8 cellular contexts compared by ENCODE assay signal in the genomic region with DNA sequence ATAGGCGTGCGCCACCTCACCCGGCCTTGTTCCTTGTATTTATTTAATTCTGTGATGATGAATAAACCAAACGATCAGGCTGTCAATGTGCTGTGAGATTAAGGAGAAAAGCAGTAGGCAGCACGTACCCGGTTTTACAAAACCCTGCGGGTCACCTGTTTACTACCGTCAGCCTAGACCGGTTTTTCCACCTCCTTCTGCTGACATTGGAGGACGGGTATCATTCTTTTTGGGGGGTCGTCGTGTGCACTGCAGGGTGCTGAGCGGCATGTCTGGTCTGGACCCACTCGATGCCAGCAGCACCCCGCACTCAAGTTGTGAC. TPM values are rescaled to one million over a fixed set of nuclear protein-coding genes. Genes with fewer than 3 reads are reported as not detected.
DNase-seq lines count a peak whose midpoint lies in the region; ATAC-seq and TF ChIP-seq lines count a peak whose summit lies in the region.

No MANE protein-coding gene starts in this region.

- peaks cover 32% of the 10 kb centered on the region for H3K4me1 Mint-ChIP-seq in activated CD4-positive, alpha-beta T cell treated with anti-CD3 and anti-CD28 coated beads, Interleukin-2, amount 10 ng/mL, durations not matched to agents 24 days and 14 days
- peaks cover 37% of the 10 kb centered on the region for H3K4me1 Mint-ChIP-seq in activated CD8-positive, alpha-beta T cell treated with anti-CD3 and anti-CD28 coated beads for 36 hours (ENCODE audit: low read depth)

- H3K4me3 Mint-ChIP-seq in activated CD4-positive, alpha-beta T cell treated with anti-CD3 and anti-CD28 coated beads, Interleukin-2, amount 10 ng/mL, durations not matched to agents 24 days and 14 days, result peak overlapping the region; percentile 76
- H3K4me3 Mint-ChIP-seq in activated CD8-positive, alpha-beta T cell treated with anti-CD3 and anti-CD28 coated beads for 36 hours, result peak overlapping the region; percentile 71

- H3K9me3 Mint-ChIP-seq in activated CD4-positive, alpha-beta T cell treated with anti-CD3 and anti-CD28 coated beads, Interleukin-2, amount 10 ng/mL, durations not matched to agents 24 days and 14 days, result no peaks in the 10 kb centered on the region
- H3K9me3 Mint-ChIP-seq in activated CD8-positive, alpha-beta T cell treated with anti-CD3 and anti-CD28 coated beads for 36 hours, result no peaks in the 10 kb centered on the region

- H3K36me3 ChIP-seq in iPS-15b (ENCODE audit: control insufficient read depth, insufficient read depth, low read length) (peaks cover 23% of the 10 kb centered on the region), stomach smooth muscle (ENCODE audit: control insufficient read depth in 2 of 2, insufficient read depth in 2 of 2, low read length in 2 of 2) (no peaks in the 10 kb centered on the region)

- DNase-seq in activated CD4-positive, alpha-beta T cell treated with anti-CD3 and anti-CD28 coated beads, Interleukin-2, amount 10 ng/mL, durations not matched to agents 24 days and 14 days, result no peak
- no peak for DNase-seq in activated CD4-positive, alpha-beta T cell treated with anti-CD3 and anti-CD28 coated beads, Interleukin-2, amount 50 U/mL, for 4 hours
- no peak for DNase-seq in activated CD8-positive, alpha-beta T cell treated with anti-CD3 and anti-CD28 coated beads for 36 hours
- DNase-seq in activated gamma-delta T cell (lab: John Stamatoyannopoulos, UW) (no peak), mucosa of gallbladder (ENCODE audit: low spot score) (no peak)

- peak overlapping the region; percentile 81 for H3K27ac Mint-ChIP-seq in activated CD4-positive, alpha-beta T cell treated with anti-CD3 and anti-CD28 coated beads, Interleukin-2, amount 10 ng/mL, durations not matched to agents 24 days and 14 days
- peak overlapping the region; percentile 71 for H3K27ac Mint-ChIP-seq in activated CD8-positive, alpha-beta T cell treated with anti-CD3 and anti-CD28 coated beads for 36 hours

- peaks cover 4% of the 10 kb centered on the region for H3K4me1 ChIP-seq in iPS-15b (ENCODE audit: control insufficient read depth, insufficient read depth, low read length)
- H3K4me1 ChIP-seq in stomach smooth muscle (ENCODE audit: control insufficient read depth, insufficient read depth, low read length), result peaks cover 34% of the 10 kb centered on the region

- CTCF ChIA-PET in activated CD8-positive, alpha-beta T cell treated with anti-CD3 and anti-CD28 coated beads for 36 hours (lab: Charles Lee), result no interaction called here

- H3K27me3 ChIP-seq in iPS-15b (ENCODE audit: control insufficient read depth, insufficient read depth, low read length), result no peaks in the 10 kb centered on the region
- no peaks in the 10 kb centered on the region for H3K27me3 ChIP-seq in stomach smooth muscle (ENCODE audit: control insufficient read depth in 1 of 2, insufficient read depth in 2 of 2, low read length in 2 of 2)

- intact Hi-C loops in activated CD4-positive, alpha-beta T cell treated with anti-CD3 and anti-CD28 coated beads, Interleukin-2, amount 10 ng/mL, durations not matched to agents 24 days and 14 days (cut with micrococcal nuclease), result loop anchor here (2.0 to 5.0 kb wide), 2 partner anchors 24 to 129 kb away; partner anchors contain the start of genes FAM174C and NDUFS7
- intact Hi-C loops in activated CD8-positive, alpha-beta T cell treated with anti-CD3 and anti-CD28 coated beads for 36 hours (cut with micrococcal nuclease), result no loop called here

- POLR2A ChIA-PET in activated CD8-positive, alpha-beta T cell treated with anti-CD3 and anti-CD28 coated beads for 36 hours (lab: Charles Lee), result no interaction called here

- H3K36me3 Mint-ChIP-seq in activated CD4-positive, alpha-beta T cell treated with anti-CD3 and anti-CD28 coated beads, Interleukin-2, amount 10 ng/mL, durations not matched to agents 24 days and 14 days (ENCODE audit: low read depth), result peaks cover 22% of the 10 kb centered on the region
- peaks cover 22% of the 10 kb centered on the region for H3K36me3 Mint-ChIP-seq in activated CD8-positive, alpha-beta T cell treated with anti-CD3 and anti-CD28 coated beads for 36 hours (ENCODE audit: low read depth)

- H3K9ac ChIP-seq in iPS-15b (ENCODE audit: low read depth, low read length) (no peak overlapping the region), stomach smooth muscle (ENCODE audit: low read length in 2 of 2) (no peak overlapping the region)

- TF ChIP-seq CTCF in activated CD8-positive, alpha-beta T cell treated with anti-CD3 and anti-CD28 coated beads for 36 hours (IDR thresholded peaks at IDR 0.05), result no peak

- peak overlapping the region; percentile 82 for H3K4me3 ChIP-seq in iPS-15b (ENCODE audit: low read depth, low read length)
- peak overlapping the region; percentile 49 to 72 for H3K4me3 ChIP-seq in stomach smooth muscle (ENCODE audit: low read length in 2 of 2)

- H3K9me3 ChIP-seq in iPS-15b (ENCODE audit: control insufficient read depth, insufficient read depth, low read length) (no peaks in the 10 kb centered on the region), stomach smooth muscle (ENCODE audit: control insufficient read depth in 2 of 2, low read length in 2 of 2) (no peaks in the 10 kb centered on the region)

- ATAC-seq in activated CD8-positive, alpha-beta T cell treated with anti-CD3 and anti-CD28 coated beads for 36 hours, result no peak
- ATAC-seq in HG03565 (IDR thresholded peaks at IDR 0.05; ENCODE audit: unreplicated experiment), result no peak

- peaks cover 6% of the 10 kb centered on the region for H3K27me3 Mint-ChIP-seq in activated CD4-positive, alpha-beta T cell treated with anti-CD3 and anti-CD28 coated beads, Interleukin-2, amount 10 ng/mL, durations not matched to agents 24 days and 14 days
- H3K27me3 Mint-ChIP-seq in activated CD8-positive, alpha-beta T cell treated with anti-CD3 and anti-CD28 coated beads for 36 hours, result peaks cover 5% of the 10 kb centered on the region

- peak overlapping the region; percentile 41 for H3K27ac ChIP-seq in stomach smooth muscle (ENCODE audit: low read length)

RNA-seq across cellular contexts. Expression of gene DAZAP1, which starts 0.9 kb away (rescaled TPM):
- 299 and 323 TPM in 2 replicates for total RNA-seq in activated CD4-positive, alpha-beta T cell treated with anti-CD3 and anti-CD28 coated beads, Interleukin-2, amount 10 ng/mL, durations not matched to agents 24 days and 14 days
- 100 to 1,000 TPM; 263 to 283 TPM for total RNA-seq in activated CD8-positive, alpha-beta T cell treated with anti-CD3 and anti-CD28 coated beads for 36 hours
- total RNA-seq in mucosa of gallbladder, result 77.7 TPM

RNA-seq across cellular contexts. Expression of gene GAMT, which starts 5.1 kb away (rescaled TPM):
- 28.8 and 32.6 TPM in 2 replicates for total RNA-seq in activated CD4-positive, alpha-beta T cell treated with anti-CD3 and anti-CD28 coated beads, Interleukin-2, amount 10 ng/mL, durations not matched to agents 24 days and 14 days
- 10 to 100 TPM; 27.8 to 29.5 TPM for total RNA-seq in activated CD8-positive, alpha-beta T cell treated with anti-CD3 and anti-CD28 coated beads for 36 hours
- 27.9 TPM for total RNA-seq in mucosa of gallbladder

RNA-seq across cellular contexts. Expression of gene NDUFS7, which starts 22.8 kb away (rescaled TPM):
- 108 and 110 TPM in 2 replicates for total RNA-seq in activated CD4-positive, alpha-beta T cell treated with anti-CD3 and anti-CD28 coated beads, Interleukin-2, amount 10 ng/mL, durations not matched to agents 24 days and 14 days
- total RNA-seq in activated CD8-positive, alpha-beta T cell treated with anti-CD3 and anti-CD28 coated beads for 36 hours, result 100 to 1,000 TPM; 113 to 120 TPM
- 121 TPM for total RNA-seq in mucosa of gallbladder

RNA-seq across cellular contexts. Expression of gene RPS15, which starts 31.7 kb away (rescaled TPM):
- total RNA-seq in activated CD4-positive, alpha-beta T cell treated with anti-CD3 and anti-CD28 coated beads, Interleukin-2, amount 10 ng/mL, durations not matched to agents 24 days and 14 days, result 1,536 and 1,542 TPM in 2 replicates
- total RNA-seq in activated CD8-positive, alpha-beta T cell treated with anti-CD3 and anti-CD28 coated beads for 36 hours, result 1,000 to 10,000 TPM; 1,854 to 1,879 TPM
- 877 TPM for total RNA-seq in mucosa of gallbladder

RNA-seq across cellular contexts. Expression of gene APC2, which starts 43.5 kb away (rescaled TPM):
- total RNA-seq in activated CD4-positive, alpha-beta T cell treated with anti-CD3 and anti-CD28 coated beads, Interleukin-2, amount 10 ng/mL, durations not matched to agents 24 days and 14 days, result 0.16 and 0.24 TPM in 2 replicates
- total RNA-seq in activated CD8-positive, alpha-beta T cell treated with anti-CD3 and anti-CD28 coated beads for 36 hours, result under 1 TPM; 0.07 to 0.29 TPM
- total RNA-seq in mucosa of gallbladder, result 0.43 TPM
